18 cellular contexts compared by ENCODE assay signal in the genomic region with DNA sequence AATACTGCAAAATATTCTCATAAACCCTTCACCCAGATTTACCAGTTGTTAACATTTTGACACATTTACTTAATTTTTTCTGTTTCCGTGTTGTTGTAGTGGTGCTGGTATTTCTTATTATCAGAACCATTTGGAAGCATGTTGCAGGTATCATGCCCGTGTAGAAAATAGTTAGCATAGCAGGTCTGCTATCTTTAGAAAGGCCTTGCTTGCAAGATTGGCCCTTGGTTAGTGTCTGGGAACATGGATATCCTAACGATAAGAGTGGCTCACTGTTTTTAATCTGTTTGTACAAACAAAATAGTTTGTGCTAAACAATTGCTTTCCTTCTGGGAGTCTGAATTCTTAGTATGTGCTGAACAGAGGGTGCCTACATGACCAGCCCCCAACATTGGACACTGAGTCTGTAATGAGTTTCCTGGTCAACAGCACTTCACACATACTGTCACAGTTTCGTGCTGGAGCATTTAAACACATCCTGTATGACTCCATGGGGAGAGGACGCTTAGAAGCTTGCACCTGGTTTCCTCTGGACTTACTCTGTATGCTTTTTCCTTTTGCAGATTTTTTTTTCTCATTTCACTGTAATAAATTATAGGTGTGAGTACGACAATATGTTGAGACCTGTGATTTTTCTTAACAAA.
DNase-seq lines count a peak whose midpoint lies in the region; ATAC-seq, FAIRE-seq and TF ChIP-seq lines count a peak whose summit lies in the region.
"Had no signal": no experiment of that assay in that cellular context is flagged by ENCODE, and none has a peak within 500 bp of the region (broad histone marks: within the 10 kb centered on the region; RNA-seq: fewer than 3 reads in every experiment).

No MANE protein-coding gene starts in this region.

- H3K27me3 ChIP-seq in psoas muscle (ENCODE audit: insufficient read depth in 3 of 3, low read length in 2 of 3) = no peaks in the 10 kb centered on the region

- ATAC-seq in psoas muscle = peak; percentile 68 to 85 (median 78)
- ATAC-seq: HCT116 had no signal

- FAIRE-seq in GM12892 (lab: Jason Lieb, UNC) = peak; percentile 64

- WGBS in psoas muscle, 3 donors = 19 to 27% (median 26%) methylated on average over 6 of the region's 6 CpGs

- no peak overlapping the region for H3K4me3 ChIP-seq in psoas muscle

- no peaks in the 10 kb centered on the region for H3K9me3 ChIP-seq in psoas muscle

- no peak for TF ChIP-seq POLR2A in GM12892 (IDR thresholded peaks at IDR 0.05; ENCODE audit: low read depth, low read length)

- DNase-seq in DMS53 (lab: John Stamatoyannopoulos, UW) (peak; percentile 6), DMS53 treated with DMSO at 0.1 percent for 48 hours (lab: John Stamatoyannopoulos, UW; ENCODE audit: unreplicated experiment) (no peak), GM12892 (ENCODE audit: insufficient read length) (no peak), dermis microvascular lymphatic vessel endothelial cell (ENCODE audit: low read depth in 2 of 2) (peak; percentile 71 to 81), psoas muscle (no peak), occipital lobe (lab: John Stamatoyannopoulos, UW) (no peak), HuH-7 (ENCODE audit: low spot score) (no peak), NCI-H1930 (lab: John Stamatoyannopoulos, UW) (no peak)
- DNase-seq: GDM1; GOT3; NCI-H1417 treated with DMSO at 0.1 percent for 48 hours; NCI-H187 treated with DMSO at 0.1 percent for 48 hours; NCI-H345; NCI-H524 treated with DMSO at 0.1 percent for 48 hours; NK-92 treated with Interleukin-12 subunit alpha and Interleukin-12 subunit beta, amount 100 ng/mL, for 24 hours; Right ventricle myocardium superior had no signal

- no peak for TF ChIP-seq CTCF in psoas muscle (IDR thresholded peaks at IDR 0.05)

- peak overlapping the region; percentile 75 for H3K27ac ChIP-seq in psoas muscle
- H3K27ac ChIP-seq: 22Rv1 had no signal

- intact Hi-C loops in psoas muscle (cut with DNase I) = loop anchor here in 1 of 2 donors (10.0 kb wide), 1 partner anchor 62 kb away; no protein-coding TSS in a partner anchor

- peaks cover 27% of the 10 kb centered on the region for H3K4me1 ChIP-seq in psoas muscle

- H3K36me3 ChIP-seq in psoas muscle (ENCODE audit: insufficient read depth in 1 of 2, low read depth in 1 of 2) = peaks cover 0 to 2% of the 10 kb centered on the region in 2 donors

Comparison
In these comparisons a context has a peak if more than half of its experiments do, and no peak if none do; other contexts are left out.
1. DNase-seq: peak in DMS53 (single experiment) and dermis microvascular lymphatic vessel endothelial cell (2 of 2); none in DMS53 treated with DMSO at 0.1 percent for 48 hours (single experiment), GM12892 (single experiment), psoas muscle (0 of 2), occipital lobe (single experiment), HuH-7 (single experiment) and NCI-H1930 (0 of 2).